In the genomic region with DNA sequence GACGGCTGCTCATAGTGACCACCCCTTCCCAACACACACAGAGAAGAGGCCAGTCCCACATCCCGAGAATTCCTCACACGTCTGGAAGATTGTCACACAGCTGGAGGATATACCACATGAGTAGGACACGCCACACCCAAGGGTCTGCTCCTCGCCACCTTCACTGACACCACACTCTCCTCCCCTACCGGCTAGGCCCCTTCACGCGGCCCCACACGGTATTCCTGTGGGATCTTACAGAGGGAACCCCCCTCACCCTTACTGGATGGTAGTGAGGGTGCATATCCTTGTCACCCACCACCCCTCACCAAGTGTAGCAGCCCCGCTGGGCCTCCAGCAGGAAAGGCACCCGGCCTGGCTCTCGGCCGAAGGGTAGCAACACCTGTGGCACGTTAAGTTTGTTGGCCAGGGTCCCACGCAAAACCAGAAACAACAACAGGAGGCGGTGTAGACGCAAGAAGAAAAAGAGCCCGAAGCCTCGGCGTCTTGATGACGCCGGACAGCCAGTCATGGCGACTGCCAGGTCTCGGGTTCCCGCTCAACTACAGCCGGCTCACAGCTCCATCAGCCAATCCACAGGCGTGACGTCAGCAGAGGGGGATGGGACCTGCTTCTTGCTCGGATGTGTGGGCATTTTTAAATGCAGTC, we compare ENCODE assay signal across 9 cellular contexts. TPM values are rescaled to one million over a fixed set of nuclear protein-coding genes. Genes with fewer than 3 reads are reported as not detected.
DNase-seq lines count a peak whose midpoint lies in the region; ATAC-seq, FAIRE-seq and TF ChIP-seq lines count a peak whose summit lies in the region.
"Had no signal": no experiment of that assay in that cellular context is flagged by ENCODE, and none has a peak within 500 bp of the region (broad histone marks: within the 10 kb centered on the region; RNA-seq: fewer than 3 reads in every experiment).

Gene NUP210L, minus strand, starts transcription at position 540 of the 648 bp plus-strand sequence.

- H3K27ac ChIP-seq in pancreas, result peak within 1 kb of the TSS in 2 of 4 donors; percentile 7 to 50

- H3K9me3 ChIP-seq in pancreas, result no peaks in the 10 kb centered on the region

- no peaks in the 10 kb centered on the region for H3K27me3 Mint-ChIP-seq in T-cell

- no peak for TF ChIP-seq POLR2A in lower leg skin (IDR thresholded peaks at IDR 0.05)

- no peaks in the 10 kb centered on the region for H3K27me3 ChIP-seq in pancreas

- intact Hi-C loops in pancreas (cut with DNase I), result no loop called here
- intact Hi-C loops in lower leg skin (cut with DNase I; ENCODE audit: low total_unique reads), result no loop called here

- POLR2A ChIA-PET in T-cell (lab: Charles Lee), result interaction anchor here in 1 of 2 donors (0.6 kb wide), 1 partner anchor 1860 kb away, joined by 6 read pairs; no protein-coding TSS in a partner anchor

- H3K36me3 ChIP-seq in pancreas, result peaks cover 0 to 19% (median 0%) of the 10 kb centered on the region in 3 donors

- H3K4me1 Mint-ChIP-seq in T-cell, result peaks cover 57 to 64% (median 58%) of the 10 kb centered on the region in 3 donors

- ATAC-seq in T-cell (replicated peaks in 1 of 4), result no peak
- peak in 3 of 4 donors; percentile 38 to 79 (median 69) for ATAC-seq in pancreas
- ATAC-seq in HG02840 (IDR thresholded peaks at IDR 0.05; ENCODE audit: low FRiP score, unreplicated experiment), result no peak
- ATAC-seq in HG03439 (IDR thresholded peaks at IDR 0.05; ENCODE audit: unreplicated experiment), result no peak

- FAIRE-seq in pancreas (lab: Jason Lieb, UNC), result no peak

- H3K4me3 ChIP-seq in fibroblast of pulmonary artery (replicated peaks; ENCODE audit: low read depth, low read length) (no peak within 1 kb of the TSS), pancreas (no peak within 1 kb of the TSS), lower leg skin (ENCODE audit: low read depth, poor library complexity, severe bottlenecking) (no peak within 1 kb of the TSS)

- 52 to 84% methylated on average over 29 of the region's 29 CpGs for WGBS in pancreas, 2 donors
- 77 to 81% methylated on average over 29 of the region's 29 CpGs for WGBS in lower leg skin, 2 donors

- TF ChIP-seq CTCF in fibroblast of pulmonary artery (IDR thresholded peaks at IDR 0.05; ENCODE audit: low read length, missing control alignments) (no peak), pancreas (IDR thresholded peaks at IDR 0.05) (no peak), lower leg skin (IDR thresholded peaks at IDR 0.05) (no peak)

- peaks cover 41% of the 10 kb centered on the region for H3K36me3 Mint-ChIP-seq in T-cell

- CTCF ChIA-PET in T-cell (lab: Charles Lee), result interaction anchor here in 1 of 2 donors (0.6 kb wide), 2 partner anchors 117 to 1714 kb away, joined by 4 to 5 read pairs; no protein-coding TSS in a partner anchor

- H3K4me3 Mint-ChIP-seq in T-cell, result peak within 1 kb of the TSS in 1 of 3 donors; percentile 53

- H3K9me3 Mint-ChIP-seq in T-cell, result no peaks in the 10 kb centered on the region

- peaks cover 0 to 6% (median 0%) of the 10 kb centered on the region in 3 donors for H3K4me1 ChIP-seq in pancreas

- DNase-seq in DMS153 treated with DMSO at 0.1 percent for 48 hours (lab: John Stamatoyannopoulos, UW; ENCODE audit: unreplicated experiment) (peak; percentile 93), T-cell (peak in 1 of 34 experiments; percentile 62), fibroblast of pulmonary artery (ENCODE audit: low read depth) (peak; percentile 65), pancreas (peak in 4 of 6 donors; percentile 35 to 67 (median 52)), COLO668 (lab: John Stamatoyannopoulos, UW; ENCODE audit: unreplicated experiment) (no peak), lower leg skin (ENCODE audit: low spot score in 2 of 2) (no peak)

- peak within 1 kb of the TSS; percentile 90 to 98 for H3K27ac Mint-ChIP-seq in T-cell

RNA-seq across cellular contexts. Expression of gene NUP210L, which starts in this region (rescaled TPM):
- total RNA-seq in T-cell, result under 1 TPM; 0.10 to 0.35 (median 0.18) TPM
- under 1 TPM in 3 of 6 donors, not detected in 3; 0.04 to 0.06 (median 0.06) TPM for total RNA-seq in pancreas
- polyA plus RNA-seq in pancreas, result under 1 TPM in 1 of 2 donors, not detected in 1; 0.02 TPM
- under 1 TPM in 1 of 4 donors, not detected in 3; 0.23 TPM for total RNA-seq in lower leg skin
- total RNA-seq: kidney epithelial cell had no signal

Comparison
In these comparisons a context has a peak if more than half of its experiments do, and no peak if none do; other contexts are left out.
1. Peak in DNase-seq and ATAC-seq in pancreas; RNA of the gene not detected or under 1 TPM.
2. DNase-seq: peak in DMS153 treated with DMSO at 0.1 percent for 48 hours (single experiment) and fibroblast of pulmonary artery (single experiment); none in COLO668 (single experiment) and lower leg skin (0 of 2).